22 cellular contexts compared by ENCODE assay signal in the genomic region with DNA sequence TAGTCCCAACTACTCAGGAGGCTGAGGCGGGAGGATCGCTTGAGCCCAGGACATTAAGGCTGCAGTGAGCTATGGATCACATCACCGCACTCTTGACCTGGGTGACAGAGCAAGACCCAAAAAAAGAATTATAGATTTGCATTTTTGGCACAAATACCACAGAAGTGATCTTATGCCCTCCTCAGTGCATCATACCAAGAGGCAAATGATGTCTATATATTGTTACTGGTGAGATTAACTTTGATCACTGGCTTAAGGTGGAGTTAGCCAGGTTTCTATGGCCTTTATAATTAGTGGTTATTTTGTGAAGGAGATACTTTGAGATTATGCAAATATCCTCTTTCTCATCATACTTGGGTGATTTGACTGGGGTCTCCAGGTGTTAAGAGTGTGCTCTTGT. TPM values are rescaled to one million over a fixed set of nuclear protein-coding genes. Genes with fewer than 3 reads are reported as not detected.
DNase-seq lines count a peak whose midpoint lies in the region; ATAC-seq, FAIRE-seq and TF ChIP-seq lines count a peak whose summit lies in the region.
"Had no signal": no experiment of that assay in that cellular context is flagged by ENCODE, and none has a peak within 500 bp of the region (broad histone marks: within the 10 kb centered on the region; RNA-seq: fewer than 3 reads in every experiment).

No MANE protein-coding gene starts in this region.

- no peak overlapping the region for H3K27ac ChIP-seq in mammary epithelial cell (ENCODE audit: insufficient read depth, low read depth, low read length)
- H3K27ac ChIP-seq in H1 (ENCODE audit: low read depth, low read length), result no peak overlapping the region
- H3K27ac ChIP-seq: 22Rv1 had no signal

- H3K36me3 ChIP-seq in mammary epithelial cell (ENCODE audit: insufficient read depth, low read length) (no peaks in the 10 kb centered on the region), H1 (ENCODE audit: control insufficient read depth in 2 of 4, insufficient read depth in 4 of 4, low read length in 3 of 4) (no peaks in the 10 kb centered on the region)

- H3K4ac ChIP-seq in H1 (replicated peaks; ENCODE audit: insufficient read length, low read depth, low read length), result no peak overlapping the region

- no peak for TF ChIP-seq RAD21 in H1 (IDR thresholded peaks at IDR 0.05 in 1 of 2, conservative IDR thresholded peaks at IDR 0.05 in 1 of 2; ENCODE audit: low read depth in 2 of 2, low read length in 2 of 2)

- H4K91ac ChIP-seq in H1 (replicated peaks; ENCODE audit: insufficient read length, low read length), result no peak overlapping the region

- 96% methylated on average over 3 of the region's 3 CpGs for WGBS in mammary epithelial cell (ENCODE audit: low coverage, missing lambda C conversion rate)
- 94% methylated on average over 3 of the region's 3 CpGs; no CpG with 5 or more reads in 1 of the 2 experiments for WGBS in H1 (ENCODE audit: extremely low coverage in 1 of 2, insufficient coverage in 1 of 2, insufficient read length in 1 of 2, insufficient replicate concordance in 2 of 2, low coverage in 1 of 2, low lambda C conversion rate in 2 of 2, missing lambda C conversion rate in 1 of 2), 2 experiments

- intact Hi-C loops in mammary epithelial cell (cut with micrococcal nuclease), result no loop called here
- intact Hi-C loops in MCF 10A (cut with micrococcal nuclease), result no loop called here

- CTCF ChIA-PET in mammary epithelial cell (lab: Charles Lee; ENCODE audit: low non-redundant PET), result no interaction called here
- CTCF ChIA-PET in MCF 10A (lab: Yijun Ruan, JAX), result interaction anchor here (1.2 kb wide), 2 partner anchors 22 to 33 kb away, joined by 4 to 5 read pairs; no protein-coding TSS in a partner anchor
- CTCF ChIA-PET in H1 (lab: Charles Lee; ENCODE audit: partially characterized antibody), result interaction anchor here (0.9 to 4.0 kb wide), 5 partner anchors 9 to 22 kb away, joined by 3 to 24 read pairs (median 4); partner anchors contain the start of gene CATIP

- H2BK120ac ChIP-seq in H1 (replicated peaks; ENCODE audit: low read depth, low read length), result no peak overlapping the region

- POLR2A ChIA-PET in MCF 10A (lab: Yijun Ruan, JAX), result interaction anchor here (1.7 kb wide), 1 partner anchor 11 kb away, joined by 7 read pairs; no protein-coding TSS in a partner anchor
- POLR2A ChIA-PET in H1 (lab: Charles Lee; ENCODE audit: partially characterized antibody), result no interaction called here

- H3K27me3 ChIP-seq in mammary epithelial cell (ENCODE audit: insufficient read depth, low read length), result no peaks in the 10 kb centered on the region
- no peaks in the 10 kb centered on the region for H3K27me3 ChIP-seq in H1 (replicated peaks in 1 of 4; ENCODE audit: control insufficient read depth in 3 of 4, extremely low read depth in 1 of 4, insufficient read depth in 3 of 4, low read length in 3 of 4)

- no peak overlapping the region for H4K5ac ChIP-seq in H1 (ENCODE audit: insufficient read length, low read depth, low read length)

- H3K4me1 ChIP-seq in mammary epithelial cell (ENCODE audit: insufficient read depth, low read length) (no peaks in the 10 kb centered on the region), H1 (replicated peaks in 1 of 4; ENCODE audit: control insufficient read depth in 3 of 4, insufficient read depth in 4 of 4, low read length in 3 of 4) (peaks cover 0 to 7% (median 2%) of the 10 kb centered on the region in 4 experiments; a peak in 5 of 7 replicates)

- dilution Hi-C loops in mammary epithelial cell (cut with HindIII; ENCODE audit: low sequenced_read_pairs), result no loop called here

- H3K9me3 Mint-ChIP-seq in MCF 10A (ENCODE audit: unreplicated experiment), result no peaks in the 10 kb centered on the region
- H3K9me3 Mint-ChIP-seq: GM23338; T-helper 1 cell treated with Interleukin-12 subunit alpha and Interleukin-12 subunit beta and Interleukin-4 antibody, amounts not matched to agents 30 μg/mL and 1 μg/mL, for 36 hours had no signal

- no peak overlapping the region for H3K27ac Mint-ChIP-seq in MCF 10A (ENCODE audit: low read depth, unreplicated experiment)
- H3K27ac Mint-ChIP-seq: GM23338; T-helper 1 cell treated with Interleukin-12 subunit alpha and Interleukin-12 subunit beta and Interleukin-4 antibody, amounts not matched to agents 30 μg/mL and 1 μg/mL, for 36 hours had no signal

- H3K23me2 ChIP-seq in H1 (ENCODE audit: low read depth, low read length), result no peaks in the 10 kb centered on the region

- no peak for TF ChIP-seq POLR2A in NB4 (IDR thresholded peaks at IDR 0.05; ENCODE audit: extremely low read depth, insufficient read length)
- TF ChIP-seq POLR2A in H1 (IDR thresholded peaks at IDR 0.05; ENCODE audit: control extremely low read depth in 1 of 2, low read depth in 2 of 2, low read length in 2 of 2), result no peak

- no peak overlapping the region for H3K56ac ChIP-seq in H1 (replicated peaks; ENCODE audit: insufficient read length, low read depth, low read length)

- no TSS peak for BruUV-seq in mammary epithelial cell (replicated peaks; lab: Mats Ljungman, UMichigan)
- BruUV-seq in MCF 10A (replicated peaks; lab: Mats Ljungman, UMichigan), result no TSS peak

- H3K4me3 ChIP-seq in mammary epithelial cell (replicated peaks in 1 of 3; ENCODE audit: insufficient read depth in 1 of 3, low read depth in 2 of 3, low read length in 3 of 3) (no peak overlapping the region), NB4 (ENCODE audit: low read depth, low read length) (peak overlapping the region; percentile 29), H1 (ENCODE audit: extremely low read depth in 1 of 4, insufficient read depth in 2 of 4, low read depth in 3 of 4, low read length in 4 of 4) (no peak overlapping the region)
- H3K4me3 ChIP-seq: GM23338 had no signal

- no peak overlapping the region for H4K8ac ChIP-seq in H1 (ENCODE audit: extremely low read depth, insufficient read depth, low read length)

- H3K4me1 Mint-ChIP-seq in MCF 10A (ENCODE audit: insufficient read depth, unreplicated experiment), result no peaks in the 10 kb centered on the region

- no peak overlapping the region for H3K18ac ChIP-seq in H1 (ENCODE audit: extremely low read depth, low read length)

- no peak overlapping the region for H2BK12ac ChIP-seq in H1 (ENCODE audit: low read depth, low read length)

- no peaks in the 10 kb centered on the region for H3K27me3 Mint-ChIP-seq in MCF 10A (ENCODE audit: insufficient read depth, unreplicated experiment)

- H3K4me3 Mint-ChIP-seq in MCF 10A (ENCODE audit: unreplicated experiment), result no peak overlapping the region
- H3K4me3 Mint-ChIP-seq: GM23338; T-helper 1 cell treated with Interleukin-12 subunit alpha and Interleukin-12 subunit beta and Interleukin-4 antibody, amounts not matched to agents 30 μg/mL and 1 μg/mL, for 36 hours had no signal

- no peaks in the 10 kb centered on the region for H3K79me1 ChIP-seq in H1 (ENCODE audit: low read depth, low read length)

- no peaks in the 10 kb centered on the region for H3K79me2 ChIP-seq in mammary epithelial cell (ENCODE audit: insufficient read depth, low read length)
- H3K79me2 ChIP-seq in H1 (ENCODE audit: control insufficient read depth in 1 of 2, insufficient read depth in 2 of 2, low read length in 2 of 2), result no peaks in the 10 kb centered on the region

- no peak for TF ChIP-seq EP300 in H1 (IDR thresholded peaks at IDR 0.05; ENCODE audit: borderline replicate concordance in 1 of 2, low read depth in 2 of 2, low read length in 2 of 2)

- H3K23ac ChIP-seq in H1 (ENCODE audit: insufficient read length), result no peak overlapping the region

- H3K9me3 ChIP-seq in mammary epithelial cell (replicated peaks; ENCODE audit: insufficient read depth, low read length) (no peaks in the 10 kb centered on the region), H1 (ENCODE audit: insufficient read depth in 2 of 2, low read depth in 1 of 2, low read length in 1 of 2) (no peaks in the 10 kb centered on the region)

- 0 out of 2 replicates have a peak overlapping the region, but pooled peaks have one; percentile 39 for H2AK5ac ChIP-seq in H1 (ENCODE audit: low read depth, low read length)

- FAIRE-seq in H1 (lab: Jason Lieb, UNC), result no peak
- FAIRE-seq: D721Med, RCC 7860 had no signal

- ATAC-seq in HG03039 (IDR thresholded peaks at IDR 0.05; ENCODE audit: unreplicated experiment), result no peak
- ATAC-seq in GM21515 (IDR thresholded peaks at IDR 0.05; ENCODE audit: unreplicated experiment), result no peak
- ATAC-seq: GM23338, Right ventricle myocardium inferior had no signal

- no peak overlapping the region for H2BK15ac ChIP-seq in H1 (ENCODE audit: low read length)

- no peaks in the 10 kb centered on the region for H3K36me3 Mint-ChIP-seq in MCF 10A (ENCODE audit: insufficient read depth, unreplicated experiment)

- in situ Hi-C loops in mammary epithelial cell (cut with MboI; ENCODE audit: low sequenced_read_pairs in 2 of 2), result no loop called here

- H2AFZ ChIP-seq in mammary epithelial cell (ENCODE audit: low read depth, low read length), result peak overlapping the region; percentile 6
- H2AFZ ChIP-seq in H1 (ENCODE audit: low read length), result no peak overlapping the region
- H2AFZ ChIP-seq: GM23338 had no signal

- no peak overlapping the region for H2BK20ac ChIP-seq in H1 (ENCODE audit: low read length)

- TF ChIP-seq CTCF in mammary epithelial cell (conservative IDR thresholded peaks at IDR 0.05 in 1 of 2, IDR thresholded peaks at IDR 0.05 in 1 of 2; ENCODE audit: extremely low read depth in 1 of 2, insufficient read depth in 1 of 2, low read depth in 1 of 2, low read length in 2 of 2) (no peak), MCF 10A (IDR thresholded peaks at IDR 0.05; ENCODE audit: unreplicated experiment) (no peak), NB4 (IDR thresholded peaks at IDR 0.05; ENCODE audit: low read depth, low read length) (no peak), H1 (IDR thresholded peaks at IDR 0.05; ENCODE audit: control extremely low read depth in 1 of 3, insufficient read depth in 1 of 3, low read depth in 1 of 3, low read length in 3 of 3) (no peak)

- DNase-seq in mammary epithelial cell, result no peak
- no peak for DNase-seq in MCF 10A (ENCODE audit: unreplicated experiment)
- no peak for DNase-seq in NB4 (ENCODE audit: low read depth)
- DNase-seq in H1 (ENCODE audit: low read depth in 1 of 2, low spot score in 2 of 2), result no peak
- no peak for DNase-seq in HUDEP-2 (lab: John Stamatoyannopoulos, UW; ENCODE audit: unreplicated experiment in 76 of 76)
- DNase-seq in SIG-M5 treated with dmso at 0.1 percent for 504 hours (lab: John Stamatoyannopoulos, UW; ENCODE audit: unreplicated experiment), result no peak
- DNase-seq: DMS53, EL, GF-D8, KBM-7, NCI-H1694 treated with DMSO at 0.1 percent for 48 hours, NCI-H446, NCI-H526, OCI-M1 had no signal

- no peak overlapping the region; the same call in 1 of the 2 replicates for H2BK5ac ChIP-seq in H1 (ENCODE audit: low read depth, low read length)

- H4K20me1 ChIP-seq in mammary epithelial cell (ENCODE audit: insufficient read depth, low read length) (no peaks in the 10 kb centered on the region), H1 (replicated peaks in 1 of 2; ENCODE audit: control insufficient read depth in 1 of 2, insufficient read depth in 2 of 2, low read length in 2 of 2) (no peaks in the 10 kb centered on the region)

- H3K14ac ChIP-seq in H1 (ENCODE audit: insufficient read length), result no peak overlapping the region

- H3K4me2 ChIP-seq in mammary epithelial cell (ENCODE audit: insufficient read depth, low read depth, low read length) (no peak overlapping the region), H1 (ENCODE audit: insufficient read depth in 1 of 2, low read depth in 2 of 2, low read length in 2 of 2) (no peak overlapping the region)
- H3K4me2 ChIP-seq: GM23338 had no signal

- H3K9ac ChIP-seq in mammary epithelial cell (ENCODE audit: insufficient read depth, low read length) (no peak overlapping the region), H1 (replicated peaks in 1 of 4; ENCODE audit: extremely low read depth in 1 of 4, low read depth in 3 of 4, low read length in 3 of 4) (no peak overlapping the region)

RNA-seq across cellular contexts. Expression of gene CATIP, which starts 22.1 kb away (rescaled TPM):
- total RNA-seq in mammary epithelial cell (not detected), MCF 10A (2022) (not detected in 2 replicates)
- polyA plus RNA-seq in mammary epithelial cell (not detected), H1 (2011; rRNA removed) (not detected in 2 replicates)
- polyA minus RNA-seq in mammary epithelial cell, result not detected
- total RNA-seq in H1 (2021; fragmentation: NEBNext Ultra II Directional; extraction: Animal tissue kit (Norgen Biotek cat#: 25700)), result not detected in 2 replicates
- polyA plus RNA-seq in H1 (2011; cell fraction: cytosol; rRNA removed), result 0.27 TPM
- 0.87 TPM for polyA plus RNA-seq in H1 (2011; cell fraction: nucleus; rRNA removed)
- 0.16 to 0.34 TPM in 2 of 4 replicates, not detected in the others for polyA plus RNA-seq in H1 (2012, experiment 1 of 2)
- not detected for polyA plus RNA-seq in H1 (2012, experiment 2 of 2)
- not detected for polyA plus RNA-seq in H1 (2013, experiment 1 of 2)
- polyA plus RNA-seq in H1 (2013, experiment 2 of 2), result 0.07 TPM
- 0.60 TPM in 1 of 2 replicates, not detected in the other for polyA minus RNA-seq in H1 (2011; rRNA and poly(A)+ RNA removed)
- polyA minus RNA-seq in H1 (2011; cell fraction: cytosol; rRNA and poly(A)+ RNA removed), result not detected
- polyA minus RNA-seq in H1 (2011; cell fraction: nucleus; rRNA and poly(A)+ RNA removed), result not detected
- total RNA-seq: GM23338, Right ventricle myocardium inferior had no signal

RNA-seq across cellular contexts. Expression of gene TMBIM1, which starts 42.2 kb away (rescaled TPM):
- 100 to 1,000 TPM; 260 to 312 TPM for total RNA-seq in mammary epithelial cell
- 349 TPM for polyA plus RNA-seq in mammary epithelial cell
- polyA minus RNA-seq in mammary epithelial cell, result 644 TPM
- total RNA-seq in MCF 10A (2022), result 96.8 and 107 TPM in 2 replicates
- 22.1 and 24.5 TPM in 2 replicates for total RNA-seq in H1 (2021; fragmentation: NEBNext Ultra II Directional; extraction: Animal tissue kit (Norgen Biotek cat#: 25700))
- polyA plus RNA-seq in H1 (2011; rRNA removed), result 36.8 and 43.6 TPM in 2 replicates
- 23.4 TPM for polyA plus RNA-seq in H1 (2011; cell fraction: cytosol; rRNA removed)
- 42.4 TPM for polyA plus RNA-seq in H1 (2011; cell fraction: nucleus; rRNA removed)
- 24.9 to 38.2 TPM (median 34.3 TPM) in 4 replicates for polyA plus RNA-seq in H1 (2012, experiment 1 of 2)
- 42.7 TPM for polyA plus RNA-seq in H1 (2012, experiment 2 of 2)
- 36.6 TPM for polyA plus RNA-seq in H1 (2013, experiment 1 of 2)
- polyA plus RNA-seq in H1 (2013, experiment 2 of 2), result 40.2 TPM
- polyA minus RNA-seq in H1 (2011; rRNA and poly(A)+ RNA removed), result 37.0 and 45.4 TPM in 2 replicates
- polyA minus RNA-seq in H1 (2011; cell fraction: cytosol; rRNA and poly(A)+ RNA removed), result 12.4 TPM
- 11.7 TPM for polyA minus RNA-seq in H1 (2011; cell fraction: nucleus; rRNA and poly(A)+ RNA removed)

RNA-seq across cellular contexts. Expression of gene SLC11A1, which starts 47.5 kb away (rescaled TPM):
- total RNA-seq in mammary epithelial cell (under 1 TPM; 0.17 to 0.38 TPM), MCF 10A (2022) (0.09 and 0.32 TPM in 2 replicates)
- polyA plus RNA-seq in mammary epithelial cell (0.51 TPM), H1 (2011; rRNA removed) (0.13 and 0.20 TPM in 2 replicates)
- polyA minus RNA-seq in mammary epithelial cell, result not detected
- total RNA-seq in H1 (2021; fragmentation: NEBNext Ultra II Directional; extraction: Animal tissue kit (Norgen Biotek cat#: 25700)), result 0.21 and 0.43 TPM in 2 replicates
- 0.05 TPM for polyA plus RNA-seq in H1 (2011; cell fraction: cytosol; rRNA removed)
- polyA plus RNA-seq in H1 (2011; cell fraction: nucleus; rRNA removed), result 0.36 TPM
- polyA plus RNA-seq in H1 (2012, experiment 1 of 2), result 0.07 to 0.27 TPM (median 0.08 TPM) in 3 of 4 replicates, not detected in the other
- polyA plus RNA-seq in H1 (2012, experiment 2 of 2), result 0.07 TPM
- polyA plus RNA-seq in H1 (2013, experiment 1 of 2), result 0.12 TPM
- polyA plus RNA-seq in H1 (2013, experiment 2 of 2), result 0.09 TPM
- 0.05 TPM in 1 of 2 replicates, not detected in the other for polyA minus RNA-seq in H1 (2011; rRNA and poly(A)+ RNA removed)
- not detected for polyA minus RNA-seq in H1 (2011; cell fraction: cytosol; rRNA and poly(A)+ RNA removed)
- 1.3 TPM for polyA minus RNA-seq in H1 (2011; cell fraction: nucleus; rRNA and poly(A)+ RNA removed)
- total RNA-seq: GM23338 had no signal
